Comparison of ENCODE assay signal across 23 cellular contexts in the genomic region with DNA sequence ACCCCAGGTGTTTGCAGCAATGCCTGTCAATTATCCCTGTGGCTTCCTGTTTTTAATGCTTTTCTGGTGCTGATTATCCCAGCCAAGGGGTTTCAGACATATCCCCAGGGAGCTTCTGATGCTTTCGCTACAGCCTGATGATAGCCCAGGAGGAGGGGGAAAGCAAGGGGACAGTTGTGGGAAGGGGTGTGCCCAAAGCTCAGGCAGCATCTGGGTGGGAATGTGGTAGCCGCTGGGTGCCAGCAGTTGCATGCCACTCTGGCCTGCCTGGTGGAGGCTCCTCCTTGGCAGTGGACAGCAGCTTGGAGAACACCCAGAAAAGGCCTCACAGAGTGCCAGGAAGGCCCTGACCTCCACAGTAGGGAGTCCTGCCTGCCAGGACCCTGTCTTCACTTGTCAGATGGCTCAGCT.
DNase-seq lines count a peak whose midpoint lies in the region; ATAC-seq and TF ChIP-seq lines count a peak whose summit lies in the region.
"Had no signal": no experiment of that assay in that cellular context is flagged by ENCODE, and none has a peak within 500 bp of the region (broad histone marks: within the 10 kb centered on the region; RNA-seq: fewer than 3 reads in every experiment).

No MANE protein-coding gene starts in this region.

- no peaks in the 10 kb centered on the region for H3K27me3 Mint-ChIP-seq in type B pancreatic cell
- peaks cover 0 to 4% (median 0%) of the 10 kb centered on the region in 5 donors for H3K27me3 Mint-ChIP-seq in naive thymus-derived CD4-positive, alpha-beta T cell
- H3K27me3 Mint-ChIP-seq: activated naive CD8-positive, alpha-beta T cell treated with anti-CD3 and anti-CD28 coated beads, Interleukin-2, amount 10 ng/mL, durations not matched to agents 7 days and 5 days; stimulated activated memory B cell treated with anti-CD40 and anti-IgM and Interleukin-4, amounts not matched to agents 10 μg/mL and 1 μg/mL and 100 μg/mL, for 72 hours had no signal

- no peaks in the 10 kb centered on the region for H3K36me3 ChIP-seq in naive thymus-derived CD4-positive, alpha-beta T cell (ENCODE audit: control insufficient read depth in 2 of 3, insufficient read depth in 3 of 3, low read length in 3 of 3)
- H3K36me3 ChIP-seq: neural progenitor cell had no signal

- no peak for ATAC-seq in naive thymus-derived CD4-positive, alpha-beta T cell
- no peak for ATAC-seq in HG03354 (IDR thresholded peaks at IDR 0.05; ENCODE audit: poor library complexity, severe bottlenecking, unreplicated experiment)
- ATAC-seq: Panc1; stimulated activated memory B cell treated with anti-CD40 and anti-IgM and Interleukin-4, amounts not matched to agents 10 μg/mL and 1 μg/mL and 100 μg/mL, for 72 hours had no signal

- no peak for TF ChIP-seq CTCF in type B pancreatic cell (conservative IDR thresholded peaks at IDR 0.05)

- H3K4me1 ChIP-seq in naive thymus-derived CD4-positive, alpha-beta T cell (ENCODE audit: control insufficient read depth in 2 of 2, insufficient read depth in 2 of 2, low read length in 2 of 2), result no peaks in the 10 kb centered on the region
- H3K4me1 ChIP-seq: testis had no signal

- CTCF ChIA-PET in naive thymus-derived CD4-positive, alpha-beta T cell (lab: Charles Lee), result interaction anchor here (1.0 kb wide), 1 partner anchor 26 kb away, joined by 3 read pairs; no protein-coding TSS in a partner anchor

- no peaks in the 10 kb centered on the region for H3K9me3 Mint-ChIP-seq in type B pancreatic cell
- H3K9me3 Mint-ChIP-seq in naive thymus-derived CD4-positive, alpha-beta T cell, result no peaks in the 10 kb centered on the region
- H3K9me3 Mint-ChIP-seq: activated naive CD8-positive, alpha-beta T cell treated with anti-CD3 and anti-CD28 coated beads, Interleukin-2, amount 10 ng/mL, durations not matched to agents 7 days and 5 days; neural progenitor cell; stimulated activated memory B cell treated with anti-CD40 and anti-IgM and Interleukin-4, amounts not matched to agents 10 μg/mL and 1 μg/mL and 100 μg/mL, for 72 hours had no signal

- no peaks in the 10 kb centered on the region for H3K27me3 ChIP-seq in naive thymus-derived CD4-positive, alpha-beta T cell (ENCODE audit: control insufficient read depth in 2 of 2, insufficient read depth in 2 of 2, low read length in 2 of 2)
- H3K27me3 ChIP-seq: hepatocyte, neural progenitor cell, testis had no signal

- DNase-seq in NCI-H2107 treated with DMSO at 0.1 percent for 48 hours (lab: John Stamatoyannopoulos, UW; ENCODE audit: unreplicated experiment) (peak; percentile 27), NCI-H2107 (lab: John Stamatoyannopoulos, UW) (no peak), NCI-H69 (lab: John Stamatoyannopoulos, UW) (peak; percentile 87), cardiac septum (ENCODE audit: low spot score) (peak; percentile 80), type B pancreatic cell (ENCODE audit: extremely low spot score, unreplicated experiment) (no peak), dermis blood vessel endothelial cell (no peak)
- no peak for DNase-seq in naive thymus-derived CD4-positive, alpha-beta T cell
- DNase-seq: activated CD4-positive, alpha-beta T cell treated with anti-CD3 and anti-CD28 coated beads, Interleukin-2, amount 50 U/mL, for 48 hours; activated CD8-positive, alpha-beta memory T cell treated with anti-CD3 and anti-CD28 coated beads, Interleukin-2, amount 50 U/mL, for 48 hours; activated effector memory CD4-positive, alpha-beta T cell treated with Interleukin-2 at 50 U/mL for 16 hours; activated naive CD8-positive, alpha-beta T cell treated with anti-CD3 and anti-CD28 coated beads, Interleukin-2, amount 10 ng/mL, durations not matched to agents 7 days and 5 days; DND-41; foreskin fibroblast; posterior cingulate gyrus; stimulated activated CD4-positive, alpha-beta T cell treated with anti-CD3 and anti-CD28 coated beads, Interleukin-2, amount 100 ng/mL, for 24 hours; T-helper 2 cell; testis had no signal

- H3K27ac ChIP-seq in naive thymus-derived CD4-positive, alpha-beta T cell (ENCODE audit: low read depth, low read length), result no peak overlapping the region
- H3K27ac ChIP-seq: hepatocyte, neural progenitor cell, skin epidermis, testis had no signal

- H3K4me3 ChIP-seq in naive thymus-derived CD4-positive, alpha-beta T cell (ENCODE audit: low read length), result no peak overlapping the region
- H3K4me3 ChIP-seq: hepatocyte, neural progenitor cell, skin epidermis, testis had no signal

- H3K4me3 Mint-ChIP-seq in type B pancreatic cell, result no peak overlapping the region
- H3K4me3 Mint-ChIP-seq in naive thymus-derived CD4-positive, alpha-beta T cell, result no peak overlapping the region
- H3K4me3 Mint-ChIP-seq: activated naive CD8-positive, alpha-beta T cell treated with anti-CD3 and anti-CD28 coated beads, Interleukin-2, amount 10 ng/mL, durations not matched to agents 7 days and 5 days; neural progenitor cell; stimulated activated memory B cell treated with anti-CD40 and anti-IgM and Interleukin-4, amounts not matched to agents 10 μg/mL and 1 μg/mL and 100 μg/mL, for 72 hours had no signal

- H3K4me1 Mint-ChIP-seq in type B pancreatic cell (ENCODE audit: unreplicated experiment), result peaks cover 32% of the 10 kb centered on the region
- H3K4me1 Mint-ChIP-seq in naive thymus-derived CD4-positive, alpha-beta T cell, result peaks cover 0 to 16% (median 5%) of the 10 kb centered on the region in 7 donors
- H3K4me1 Mint-ChIP-seq: neural progenitor cell; stimulated activated memory B cell treated with anti-CD40 and anti-IgM and Interleukin-4, amounts not matched to agents 10 μg/mL and 1 μg/mL and 100 μg/mL, for 72 hours had no signal

- intact Hi-C loops in cardiac septum (cut with DNase I), result no loop called here
- intact Hi-C loops in naive thymus-derived CD4-positive, alpha-beta T cell (cut with micrococcal nuclease), result no loop called here

- no peaks in the 10 kb centered on the region for H3K36me3 Mint-ChIP-seq in type B pancreatic cell
- H3K36me3 Mint-ChIP-seq in naive thymus-derived CD4-positive, alpha-beta T cell, result peaks cover 0 to 3% (median 0%) of the 10 kb centered on the region in 5 donors
- H3K36me3 Mint-ChIP-seq: activated naive CD8-positive, alpha-beta T cell treated with anti-CD3 and anti-CD28 coated beads, Interleukin-2, amount 10 ng/mL, durations not matched to agents 7 days and 5 days; neural progenitor cell; stimulated activated memory B cell treated with anti-CD40 and anti-IgM and Interleukin-4, amounts not matched to agents 10 μg/mL and 1 μg/mL and 100 μg/mL, for 72 hours had no signal

- H3K9me3 ChIP-seq in naive thymus-derived CD4-positive, alpha-beta T cell (ENCODE audit: control insufficient read depth in 2 of 3, low read length in 3 of 3), result no peaks in the 10 kb centered on the region
- H3K9me3 ChIP-seq: testis had no signal

- peak overlapping the region; percentile 14 for H3K27ac Mint-ChIP-seq in type B pancreatic cell
- no peak overlapping the region for H3K27ac Mint-ChIP-seq in naive thymus-derived CD4-positive, alpha-beta T cell
- H3K27ac Mint-ChIP-seq: activated naive CD8-positive, alpha-beta T cell treated with anti-CD3 and anti-CD28 coated beads, Interleukin-2, amount 10 ng/mL, durations not matched to agents 7 days and 5 days; neural progenitor cell; stimulated activated memory B cell treated with anti-CD40 and anti-IgM and Interleukin-4, amounts not matched to agents 10 μg/mL and 1 μg/mL and 100 μg/mL, for 72 hours had no signal

- POLR2A ChIA-PET in naive thymus-derived CD4-positive, alpha-beta T cell (lab: Charles Lee), result no interaction called here

Comparison
In these comparisons a context has a peak if more than half of its experiments do, and no peak if none do; other contexts are left out.
1. DNase-seq: peak in NCI-H2107 treated with DMSO at 0.1 percent for 48 hours (single experiment), NCI-H69 (single experiment) and cardiac septum (single experiment); none in NCI-H2107 (single experiment), type B pancreatic cell (single experiment), naive thymus-derived CD4-positive, alpha-beta T cell (0 of 9) and dermis blood vessel endothelial cell (single experiment).